23 cellular contexts compared by ENCODE assay signal in genomic region chr2:168175469-168175868, GRCh38.
"Had no signal": no experiment of that assay in that cellular context is flagged by ENCODE, and none has a peak within 500 bp of the region (broad histone marks: within the 10 kb centered on the region; RNA-seq: fewer than 3 reads in every experiment).

No MANE protein-coding gene starts in this region.

- H3K4me2 ChIP-seq: PC-9 had no signal

- DNase-seq: activated CD4-positive, CD25-positive, alpha-beta regulatory T cell; activated CD8-positive, alpha-beta memory T cell treated with anti-CD3 and anti-CD28 coated beads, Interleukin-2, amount 50 U/mL, for 4 hours; amniotic stem cell; body of pancreas; KG1; NCI-H1092; NCI-H1417; NCI-H1694; NCI-H2029; NCI-H2107; NCI-H2171 treated with DMSO at 0.1 percent for 48 hours; NCI-H345; NCI-H510A; NCI-H526 treated with DMSO at 0.1 percent for 48 hours; NCI-H82; PC-9; SIG-M5 had no signal

- H3K9me3 Mint-ChIP-seq: activated CD8-positive, alpha-beta T cell treated with anti-CD3 and anti-CD28 coated beads for 36 hours; activated naive CD4-positive, alpha-beta T cell treated with anti-CD3 and anti-CD28 coated beads, Interleukin-2, amount 50 U/mL, for 24 hours; activated T-cell treated with anti-CD3 and anti-CD28 coated beads, Interleukin-2, amount 50 U/mL, for 72 hours had no signal

- H2AFZ ChIP-seq: PC-9 had no signal

- H3K27ac Mint-ChIP-seq: activated naive CD4-positive, alpha-beta T cell treated with anti-CD3 and anti-CD28 coated beads, Interleukin-2, amount 50 U/mL, for 24 hours; activated T-cell treated with anti-CD3 and anti-CD28 coated beads, Interleukin-2, amount 50 U/mL, for 72 hours had no signal

- ATAC-seq: body of pancreas had no signal

- FAIRE-seq: bronchial epithelial cell had no signal

- H3K4me3 ChIP-seq: ascending aorta, body of pancreas, PC-9 had no signal

- H3K27me3 ChIP-seq: ascending aorta, body of pancreas had no signal

- H3K4me1 ChIP-seq: ascending aorta had no signal

- H3K27me3 Mint-ChIP-seq: activated CD8-positive, alpha-beta T cell treated with anti-CD3 and anti-CD28 coated beads for 36 hours; activated naive CD4-positive, alpha-beta T cell treated with anti-CD3 and anti-CD28 coated beads, Interleukin-2, amount 50 U/mL, for 24 hours had no signal

- H3K27ac ChIP-seq: ascending aorta, body of pancreas, PC-9, VCaP had no signal

- H3K36me3 ChIP-seq: ascending aorta had no signal

- H3K9me3 ChIP-seq: ascending aorta, body of pancreas had no signal
